Comparison of ENCODE assay signal across 11 cellular contexts in the genomic region with DNA sequence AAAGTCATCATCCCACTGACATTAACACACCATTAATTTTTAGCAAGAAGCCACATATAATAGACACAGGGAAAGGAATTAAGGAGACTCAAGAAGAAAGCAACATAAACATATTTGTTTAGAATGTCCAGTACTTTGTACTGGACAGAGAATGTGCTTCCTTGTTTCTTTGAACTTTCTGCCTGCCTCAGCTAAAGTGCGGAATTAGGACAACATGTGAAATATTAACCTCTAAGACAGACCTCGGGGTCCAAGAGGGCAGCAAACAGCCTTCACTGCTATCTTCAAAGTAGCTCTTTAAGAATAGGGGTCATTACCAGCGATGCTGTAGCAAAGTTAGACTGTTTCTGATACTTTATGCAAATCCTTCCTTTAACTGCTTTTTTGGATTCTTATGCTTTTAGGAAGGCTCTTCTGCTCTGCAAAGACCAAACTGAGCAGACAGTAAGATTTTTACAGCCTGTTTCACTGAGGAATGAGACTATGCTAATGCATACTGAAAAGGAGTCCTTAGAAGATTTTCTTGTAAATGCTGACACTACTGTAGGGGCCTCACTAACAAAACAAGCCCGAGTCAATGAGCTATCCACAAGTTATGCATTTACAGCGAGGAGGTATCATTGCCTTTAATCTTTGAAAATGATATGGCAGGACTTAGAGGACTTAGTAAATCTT. TPM values are rescaled to one million over a fixed set of nuclear protein-coding genes. Genes with fewer than 3 reads are reported as not detected.
DNase-seq lines count a peak whose midpoint lies in the region; ATAC-seq and TF ChIP-seq lines count a peak whose summit lies in the region.
"Had no signal": no experiment of that assay in that cellular context is flagged by ENCODE, and none has a peak within 500 bp of the region (broad histone marks: within the 10 kb centered on the region; RNA-seq: fewer than 3 reads in every experiment).

No MANE protein-coding gene starts in this region.

- WGBS in gastroesophageal sphincter (ENCODE audit: low coverage in 1 of 2), 2 donors, result 59 to 79% methylated on average over 5 of the region's 5 CpGs
- WGBS in ovary, 3 donors, result 22 to 28% (median 23%) methylated on average over 5 of the region's 5 CpGs

- H3K4me3 Mint-ChIP-seq in T-helper 17 cell, result no peak overlapping the region
- H3K4me3 Mint-ChIP-seq: IgD-negative memory B cell had no signal

- H3K4me1 ChIP-seq in gastroesophageal sphincter, result peaks cover 4 to 64% (median 8%) of the 10 kb centered on the region in 3 donors
- H3K4me1 ChIP-seq in osteoblast (ENCODE audit: insufficient read depth, low read length), result peaks cover 62% of the 10 kb centered on the region
- H3K4me1 ChIP-seq in uterus, result peaks cover 5 to 15% of the 10 kb centered on the region in 2 donors
- peaks cover 20% of the 10 kb centered on the region for H3K4me1 ChIP-seq in ovary (ENCODE audit: insufficient read depth)

- H3K79me2 ChIP-seq in osteoblast (ENCODE audit: insufficient read depth, low read length), result peaks cover 91% of the 10 kb centered on the region

- no peak for TF ChIP-seq EP300 in gastroesophageal sphincter (IDR thresholded peaks at IDR 0.05)
- no peak for TF ChIP-seq EP300 in ovary (IDR thresholded peaks at IDR 0.05)

- TF ChIP-seq POLR2A in gastroesophageal sphincter (IDR thresholded peaks at IDR 0.05) (no peak), uterus (IDR thresholded peaks at IDR 0.05) (no peak), ovary (IDR thresholded peaks at IDR 0.05) (no peak)

- no peaks in the 10 kb centered on the region for H3K36me3 Mint-ChIP-seq in T-helper 17 cell (ENCODE audit: low read depth)

- H3K4me2 ChIP-seq in osteoblast (ENCODE audit: insufficient read depth, low read length), result peak overlapping the region; percentile 35

- no peaks in the 10 kb centered on the region for H3K9me3 ChIP-seq in T-helper 17 cell (ENCODE audit: control insufficient read depth, low read length, poor library complexity, severe bottlenecking)
- no peaks in the 10 kb centered on the region for H3K9me3 ChIP-seq in gastroesophageal sphincter
- H3K9me3 ChIP-seq in osteoblast (ENCODE audit: low read depth, low read length), result no peaks in the 10 kb centered on the region
- H3K9me3 ChIP-seq in uterus, result no peaks in the 10 kb centered on the region
- no peaks in the 10 kb centered on the region for H3K9me3 ChIP-seq in ovary

- H3K4me3 ChIP-seq in gastroesophageal sphincter (no peak overlapping the region), osteoblast (ENCODE audit: insufficient read depth, low read length) (no peak overlapping the region), uterus (no peak overlapping the region), ovary (no peak overlapping the region)

- peak overlapping the region in 3 of 4 donors; percentile 74 to 82 (median 77) for H3K27ac ChIP-seq in gastroesophageal sphincter
- peak overlapping the region; percentile 96 for H3K27ac ChIP-seq in osteoblast (ENCODE audit: low read depth, low read length)
- H3K27ac ChIP-seq in uterus, result peak overlapping the region; percentile 88 to 94
- peak overlapping the region in 1 of 2 donors; percentile 47 for H3K27ac ChIP-seq in ovary
- H3K27ac ChIP-seq: foreskin keratinocyte had no signal

- H3K27me3 ChIP-seq in gastroesophageal sphincter (no peaks in the 10 kb centered on the region), osteoblast (ENCODE audit: insufficient read depth, low read length) (no peaks in the 10 kb centered on the region), uterus (no peaks in the 10 kb centered on the region), ovary (no peaks in the 10 kb centered on the region)
- H3K27me3 ChIP-seq: foreskin keratinocyte had no signal

- H3K27ac Mint-ChIP-seq in T-helper 17 cell, result peak overlapping the region; percentile 39
- H3K27ac Mint-ChIP-seq: IgD-negative memory B cell had no signal

- peaks cover 3% of the 10 kb centered on the region for H3K4me1 Mint-ChIP-seq in T-helper 17 cell

- H3K27me3 Mint-ChIP-seq in T-helper 17 cell, result peaks cover 16% of the 10 kb centered on the region

- TF ChIP-seq CTCF in gastroesophageal sphincter (IDR thresholded peaks at IDR 0.05), result no peak
- TF ChIP-seq CTCF in osteoblast (IDR thresholded peaks at IDR 0.05; ENCODE audit: extremely low read depth, low read depth, low read length), result no peak
- no peak for TF ChIP-seq CTCF in uterus (IDR thresholded peaks at IDR 0.05)
- no peak for TF ChIP-seq CTCF in ovary (IDR thresholded peaks at IDR 0.05)

- DNase-seq in T-helper 17 cell (no peak), osteoblast (ENCODE audit: insufficient read length, low spot score, missing footprints) (peak; percentile 59), uterus (no peak), NCI-H774 (lab: John Stamatoyannopoulos, UW) (no peak), ovary (no peak), NCI-H345 (lab: John Stamatoyannopoulos, UW) (no peak)
- DNase-seq: foreskin keratinocyte, NCI-H2107 had no signal

- H4K20me1 ChIP-seq in osteoblast (ENCODE audit: insufficient read depth, low read length), result peaks cover 37% of the 10 kb centered on the region

- intact Hi-C loops in uterus (cut with DNase I; ENCODE audit: low total_unique reads), result no loop called here
- intact Hi-C loops in ovary (cut with DNase I), result no loop called here

- peaks cover 0 to 5% of the 10 kb centered on the region in 2 donors for H3K36me3 ChIP-seq in gastroesophageal sphincter
- H3K36me3 ChIP-seq in osteoblast (ENCODE audit: insufficient read depth, low read length), result peaks cover 46% of the 10 kb centered on the region
- no peaks in the 10 kb centered on the region for H3K36me3 ChIP-seq in uterus
- no peaks in the 10 kb centered on the region for H3K36me3 ChIP-seq in ovary

- no peak overlapping the region for H2AFZ ChIP-seq in osteoblast (ENCODE audit: low read length)

- no peak for ATAC-seq in T-helper 17 cell
- ATAC-seq in gastroesophageal sphincter, result no peak
- ATAC-seq: foreskin keratinocyte had no signal

RNA-seq across cellular contexts. Expression of a gene that starts 23.9 kb away (rescaled TPM):
- total RNA-seq in T-helper 17 cell (10 to 100 TPM in 1 of 2 donors, 1 to 10 TPM in 1; 1.9 to 37.2 TPM), gastroesophageal sphincter (100 to 1,000 TPM in 1 of 4 donors, 10 to 100 TPM in 3; 30.8 to 121 (median 47.4) TPM), osteoblast (277 and 296 TPM in 2 replicates), uterus (10 to 100 TPM; 23.1 to 80.1 (median 56.7) TPM), ovary (10 to 100 TPM; 25.0 to 79.0 (median 38.7) TPM)
- 100 to 1,000 TPM in 1 of 2 donors, 10 to 100 TPM in 1; 26.7 to 118 TPM for polyA plus RNA-seq in ovary

RNA-seq across cellular contexts. Expression of a gene that starts 36.6 kb away (rescaled TPM):
- total RNA-seq in T-helper 17 cell (not detected), gastroesophageal sphincter (not detected), osteoblast (0.36 TPM in 1 of 2 replicates, not detected in the other), uterus (not detected), ovary (under 1 TPM in 2 of 7 donors, not detected in 5; 0.20 to 0.84 TPM)
- not detected for polyA plus RNA-seq in ovary
- total RNA-seq: foreskin keratinocyte, mesenteric fat pad had no signal
- polyA plus RNA-seq: foreskin keratinocyte, IgD-negative memory B cell had no signal
